28 cellular contexts compared by ENCODE assay signal in the genomic region with DNA sequence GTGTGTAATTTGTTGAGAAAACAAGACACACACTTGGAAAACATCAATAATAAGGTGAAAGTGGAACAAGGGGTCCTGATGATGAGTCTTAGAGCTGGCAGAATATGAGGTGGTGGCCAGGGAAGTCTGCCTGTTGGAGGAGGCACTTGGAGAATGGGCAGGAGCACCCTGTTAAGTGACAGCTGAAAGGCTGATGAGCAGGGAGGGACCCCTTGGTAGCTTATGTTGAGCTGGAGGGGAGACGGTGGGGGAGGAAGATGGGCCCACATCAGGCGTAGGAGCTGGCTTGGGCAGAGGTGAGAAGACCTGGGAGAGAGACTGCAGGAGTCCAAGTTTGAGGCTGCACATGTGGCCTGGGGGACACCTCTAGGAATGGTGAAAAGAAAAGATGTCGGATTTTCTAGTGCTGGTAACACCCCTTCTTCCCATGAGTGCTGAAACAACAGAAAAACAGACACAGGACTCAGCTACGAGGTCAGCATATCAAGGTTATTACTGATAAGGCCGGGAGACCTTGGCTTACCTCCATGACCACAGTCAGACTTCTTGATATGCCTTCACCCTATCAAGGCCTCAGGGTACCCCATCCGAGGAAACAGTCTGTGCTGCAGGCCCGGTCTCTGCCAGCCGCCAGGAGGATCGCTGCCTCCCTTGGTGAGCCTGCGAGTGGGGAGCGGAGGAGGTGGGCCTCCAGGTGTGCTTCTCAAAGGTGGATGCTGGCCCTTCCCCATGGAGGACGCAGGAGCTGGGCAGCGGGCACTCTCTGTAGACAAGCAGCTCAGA. TPM values are rescaled to one million over a fixed set of nuclear protein-coding genes. Genes with fewer than 3 reads are reported as not detected.
"Had no signal": no experiment of that assay in that cellular context is flagged by ENCODE, and none has a peak within 500 bp of the region (broad histone marks: within the 10 kb centered on the region; RNA-seq: fewer than 3 reads in every experiment).

No MANE protein-coding gene starts in this region.

- H3K9me3 ChIP-seq: esophagus muscularis mucosa, heart right ventricle, lower lobe of right lung, prostate gland, tibial artery had no signal

- ATAC-seq: activated CD4-positive, alpha-beta T cell treated with anti-CD3 and anti-CD28 coated beads for 36 hours; foreskin keratinocyte; heart right ventricle; left lobe of liver; lower lobe of right lung; natural killer cell; sciatic nerve; stimulated activated naive CD8-positive, alpha-beta T cell treated with anti-CD3 and anti-CD28 coated beads, Interleukin-15, amount 100 ng/mL, for 72 hours had no signal

- H3K27ac Mint-ChIP-seq: activated CD4-positive, alpha-beta T cell treated with anti-CD3 and anti-CD28 coated beads for 36 hours; activated naive CD4-positive, alpha-beta T cell treated with anti-CD3 and anti-CD28 coated beads for 36 hours; activated naive CD8-positive, alpha-beta T cell treated with anti-CD3 and anti-CD28 coated beads for 36 hours; activated T-helper 1 cell treated with anti-CD3 and anti-CD28 coated beads, Interleukin-12 subunit alpha, Interleukin-12 subunit beta, Interleukin-2, Interleukin-4 antibody, amounts not matched to agents 30 ng/mL and 10 ng/mL and 1 ng/mL, durations not matched to agents 14 hours and 24 hours and 36 hours; endodermal cell; natural killer cell had no signal

- H3K36me3 Mint-ChIP-seq: natural killer cell had no signal

- H3K9me3 Mint-ChIP-seq: activated naive CD4-positive, alpha-beta T cell treated with anti-CD3 and anti-CD28 coated beads for 36 hours; activated naive CD8-positive, alpha-beta T cell treated with anti-CD3 and anti-CD28 coated beads for 36 hours; activated T-helper 1 cell treated with anti-CD3 and anti-CD28 coated beads, Interleukin-12 subunit alpha, Interleukin-12 subunit beta, Interleukin-2, Interleukin-4 antibody, amounts not matched to agents 30 ng/mL and 10 ng/mL and 1 ng/mL, durations not matched to agents 14 hours and 24 hours and 36 hours; endodermal cell; natural killer cell; stimulated activated naive CD8-positive, alpha-beta T cell treated with anti-CD3 and anti-CD28 coated beads, Interleukin-15, amount 100 ng/mL, for 72 hours had no signal

- H3K36me3 ChIP-seq: brain microvascular endothelial cell, esophagus muscularis mucosa, heart right ventricle, lower lobe of right lung, prostate gland, tibial artery had no signal

- H3K27me3 ChIP-seq: brain microvascular endothelial cell, esophagus muscularis mucosa, heart right ventricle, tibial artery had no signal

- DNase-seq: activated CD4-positive, alpha-beta T cell treated with anti-CD3 and anti-CD28 coated beads for 36 hours; activated CD4-positive, alpha-beta T cell treated with anti-CD3 and anti-CD28 coated beads, Interleukin-2, amount 50 U/mL, for 48 hours; activated CD4-positive, CD25-positive, alpha-beta regulatory T cell; activated effector memory CD4-positive, alpha-beta T cell treated with anti-CD3 and anti-CD28 coated beads, Interleukin-2, amount 50 U/mL, for 16 hours; activated naive CD4-positive, alpha-beta T cell treated with anti-CD3 and anti-CD28 coated beads for 36 hours; activated naive CD8-positive, alpha-beta T cell treated with anti-CD3 and anti-CD28 coated beads for 36 hours; activated T-cell treated with anti-CD3 and anti-CD28 coated beads, Interleukin-2, amount 50 U/mL, for 1 hour; amniotic stem cell; brain microvascular endothelial cell; endodermal cell; foreskin keratinocyte; heart right ventricle; kidney glomerular epithelial cell; lower lobe of right lung; mesendoderm; natural killer cell; retina; stimulated activated CD4-positive, alpha-beta T cell treated with anti-CD3 and anti-CD28 coated beads, Interleukin-12 subunit alpha, Interleukin-12 subunit beta, amount 100 ng/mL, for 4 hours; stimulated activated CD4-positive, alpha-beta T cell treated with anti-CD3 and anti-CD28 coated beads, Interleukin-4, amount 100 ng/mL, for 1 hour; stimulated activated naive CD8-positive, alpha-beta T cell treated with anti-CD3 and anti-CD28 coated beads, Interleukin-15, amount 100 ng/mL, for 72 hours; T-helper 2 cell; tibial artery had no signal

- H3K27ac ChIP-seq: brain microvascular endothelial cell, esophagus muscularis mucosa, foreskin keratinocyte, heart right ventricle, lower lobe of right lung, prostate gland, skin epidermis had no signal

- H3K4me3 ChIP-seq: esophagus muscularis mucosa, heart right ventricle, lower lobe of right lung, prostate gland, skin epidermis, tibial artery had no signal

- H3K4me1 ChIP-seq: foreskin keratinocyte, prostate gland had no signal

- H3K4me3 Mint-ChIP-seq: activated CD4-positive, alpha-beta T cell treated with anti-CD3 and anti-CD28 coated beads for 36 hours; activated naive CD4-positive, alpha-beta T cell treated with anti-CD3 and anti-CD28 coated beads for 36 hours; activated naive CD8-positive, alpha-beta T cell treated with anti-CD3 and anti-CD28 coated beads for 36 hours; activated T-helper 1 cell treated with anti-CD3 and anti-CD28 coated beads, Interleukin-12 subunit alpha, Interleukin-12 subunit beta, Interleukin-2, Interleukin-4 antibody, amounts not matched to agents 30 ng/mL and 10 ng/mL and 1 ng/mL, durations not matched to agents 14 hours and 24 hours and 36 hours; endodermal cell; natural killer cell; stimulated activated naive CD8-positive, alpha-beta T cell treated with anti-CD3 and anti-CD28 coated beads, Interleukin-15, amount 100 ng/mL, for 72 hours had no signal

- H3K27me3 Mint-ChIP-seq: activated CD4-positive, alpha-beta T cell treated with anti-CD3 and anti-CD28 coated beads for 36 hours; activated naive CD8-positive, alpha-beta T cell treated with anti-CD3 and anti-CD28 coated beads for 36 hours; stimulated activated naive CD8-positive, alpha-beta T cell treated with anti-CD3 and anti-CD28 coated beads, Interleukin-15, amount 100 ng/mL, for 72 hours had no signal

RNA-seq across cellular contexts. Expression of gene C11orf96, which starts 14.3 kb away (rescaled TPM):
- total RNA-seq: foreskin keratinocyte had no signal
